12 cellular contexts compared by ENCODE assay signal in the genomic region with DNA sequence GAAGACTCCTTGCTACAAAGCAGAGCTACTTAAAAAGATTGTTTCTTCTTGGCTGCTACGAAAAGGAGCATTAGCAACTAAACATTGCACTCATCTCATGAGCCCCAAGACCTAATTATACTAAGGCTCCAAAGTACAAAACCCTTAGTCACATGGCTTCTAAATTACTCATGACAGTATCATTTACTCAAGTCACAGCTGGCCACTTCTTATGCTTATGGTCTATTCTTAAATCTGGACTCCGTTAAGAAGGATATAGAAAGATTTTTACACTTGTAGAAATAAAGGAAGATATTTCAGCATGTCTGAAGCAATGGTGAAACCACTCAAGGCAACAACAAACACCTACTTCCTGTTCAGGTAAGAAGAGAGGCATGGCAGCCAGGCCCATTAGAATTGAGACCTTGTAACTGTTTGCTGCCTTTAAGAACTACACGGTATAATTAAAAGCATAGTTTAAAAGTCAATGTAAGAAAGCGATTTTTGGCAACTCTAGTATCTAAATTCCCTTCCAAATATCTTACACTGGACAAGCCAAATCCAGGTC. TPM values are rescaled to one million over a fixed set of nuclear protein-coding genes. Genes with fewer than 3 reads are reported as not detected.
DNase-seq lines count a peak whose midpoint lies in the region; ATAC-seq and TF ChIP-seq lines count a peak whose summit lies in the region.
"Had no signal": no experiment of that assay in that cellular context is flagged by ENCODE, and none has a peak within 500 bp of the region (broad histone marks: within the 10 kb centered on the region; RNA-seq: fewer than 3 reads in every experiment).

No MANE protein-coding gene starts in this region.

- intact Hi-C loops in activated B cell treated with CpG ODN at 0.5 μM for 24 hours (cut with micrococcal nuclease) = loop anchor here (1.0 to 10.0 kb wide), 7 partner anchors 9 to 1123 kb away; a partner anchor contains a TSS

- H3K27ac ChIP-seq in neutrophil = peak overlapping the region; percentile 99
- H3K27ac ChIP-seq: SJSA1 had no signal

- peaks cover 94 to 97% of the 10 kb centered on the region in 2 experiments for H3K4me1 ChIP-seq in neutrophil (ENCODE audit: control insufficient read depth in 1 of 2, insufficient read depth in 1 of 2, low read depth in 1 of 2, low read length in 1 of 2)
- H3K4me1 ChIP-seq: SJSA1 had no signal

- CTCF ChIA-PET in activated B cell treated with CpG ODN at 0.5 μM for 24 hours (lab: Charles Lee) (interaction anchor here (1.6 kb wide), 1 partner anchor 107 kb away, joined by 8 read pairs; no protein-coding TSS in a partner anchor), HEK293T (lab: Yijun Ruan, JAX) (no interaction called here)

- TF ChIP-seq CTCF in activated B cell treated with CpG ODN at 0.5 μM for 24 hours (IDR thresholded peaks at IDR 0.05) (no peak), neutrophil (IDR thresholded peaks at IDR 0.05) (no peak)

- H3K27ac Mint-ChIP-seq in activated B cell treated with CpG ODN at 0.5 μM for 24 hours = peak overlapping the region; percentile 96

- H3K27me3 Mint-ChIP-seq in activated B cell treated with CpG ODN at 0.5 μM for 24 hours = no peaks in the 10 kb centered on the region

- peaks cover 3% of the 10 kb centered on the region for H3K36me3 ChIP-seq in neutrophil
- H3K36me3 ChIP-seq: SJSA1 had no signal

- H3K27me3 ChIP-seq in neutrophil = no peaks in the 10 kb centered on the region
- H3K27me3 ChIP-seq: SJSA1 had no signal

- ATAC-seq in GM18519 (IDR thresholded peaks at IDR 0.05; ENCODE audit: low FRiP score, unreplicated experiment) (peak; percentile 32), HG02798 (IDR thresholded peaks at IDR 0.05; ENCODE audit: poor library complexity, unreplicated experiment) (peak; percentile 37), activated B cell treated with CpG ODN at 0.5 μM for 24 hours (ENCODE audit: low read depth) (peak; percentile 16)
- ATAC-seq: K562 had no signal

- DNase-seq in activated B cell treated with CpG ODN at 0.5 μM for 24 hours (no peak), HT-29 (ENCODE audit: low spot score) (no peak), HPDE6-E6E7 (ENCODE audit: extremely low spot score) (no peak), NCI-H2227 treated with DMSO at 0.1 percent for 48 hours (lab: John Stamatoyannopoulos, UW) (no peak), HEK293T (ENCODE audit: extremely low spot score) (no peak)
- DNase-seq: foreskin melanocyte; stimulated activated CD4-positive, alpha-beta T cell treated with anti-CD3 and anti-CD28 coated beads, Interleukin-12 subunit alpha, Interleukin-12 subunit beta, amount 100 ng/mL, for 4 hours had no signal

- peak overlapping the region; percentile 76 for H3K4me3 Mint-ChIP-seq in activated B cell treated with CpG ODN at 0.5 μM for 24 hours

- H3K4me1 Mint-ChIP-seq in activated B cell treated with CpG ODN at 0.5 μM for 24 hours = peaks cover 96% of the 10 kb centered on the region

- no peaks in the 10 kb centered on the region for H3K9me3 ChIP-seq in neutrophil
- H3K9me3 ChIP-seq: SJSA1 had no signal

- H3K4me3 ChIP-seq in neutrophil (ENCODE audit: low read depth in 1 of 2, low read length in 1 of 2) = peak overlapping the region; percentile 40 to 56
- H3K4me3 ChIP-seq: K562, SJSA1 had no signal

- peaks cover 3% of the 10 kb centered on the region for H3K9me3 Mint-ChIP-seq in activated B cell treated with CpG ODN at 0.5 μM for 24 hours

- POLR2A ChIA-PET in activated B cell treated with CpG ODN at 0.5 μM for 24 hours (lab: Charles Lee) (interaction anchor here (0.6 to 9.0 kb wide), 10 partner anchors 10 to 1127 kb away, joined by 3 to 173 read pairs (median 4); a partner anchor contains a TSS), HEK293T (lab: Yijun Ruan, JAX) (no interaction called here)

- H3K36me3 Mint-ChIP-seq in activated B cell treated with CpG ODN at 0.5 μM for 24 hours (ENCODE audit: low read depth) = peaks cover 50% of the 10 kb centered on the region

TF ChIP-seq in HEK293T, 16 proteins besides CTCF, POLR2A, EP300 and RAD21:
- TF ChIP-seq LEF1 (IDR thresholded peaks at IDR 0.05; ENCODE audit: borderline replicate concordance) (no peak), ARNT (IDR thresholded peaks at IDR 0.05) (no peak), CTBP1 (IDR thresholded peaks at IDR 0.05; ENCODE audit: borderline replicate concordance) (no peak), FOXM1 (IDR thresholded peaks at IDR 0.05; ENCODE audit: borderline replicate concordance) (no peak), SP1 (IDR thresholded peaks at IDR 0.05) (no peak), ZNF384 (IDR thresholded peaks at IDR 0.05) (no peak), HDGF (IDR thresholded peaks at IDR 0.05; ENCODE audit: borderline replicate concordance) (no peak), ELF4 (IDR thresholded peaks at IDR 0.05) (no peak), L3MBTL2 (conservative IDR thresholded peaks at IDR 0.05) (no peak), SUZ12 (IDR thresholded peaks at IDR 0.05) (no peak), NFRKB (IDR thresholded peaks at IDR 0.05) (no peak), TARDBP (IDR thresholded peaks at IDR 0.05) (no peak)

RNA-seq across cellular contexts. Expression of a gene that starts 12.7 kb away (rescaled TPM):
- 154 and 185 TPM in 2 replicates for total RNA-seq in activated B cell treated with CpG ODN at 0.5 μM for 24 hours
- total RNA-seq in HT-29 (2014; rRNA removed; shearing (Covaris generic)) = 1.9 and 2.8 TPM in 2 replicates

Comparison
In these comparisons a context has a peak if more than half of its experiments do, and no peak if none do; other contexts are left out.
1. RNA of a gene that starts 12.7 kb away (total RNA-seq): 154 to 185 TPM in activated B cell treated with CpG ODN at 0.5 μM for 24 hours; 1.9 to 2.8 TPM in HT-29; every median in the first group is over 10 times any median in the second.
2. Peak in every context shown above with its lines, with median percentiles within 50 percentile points of each other: ATAC-seq.